In genomic region chr6:107493158-107494057, GRCh38 we compare ENCODE assay signal across 9 cellular contexts. TPM values are rescaled to one million over a fixed set of nuclear protein-coding genes. Genes with fewer than 3 reads are reported as not detected.
DNase-seq lines count a peak whose midpoint lies in the region; ATAC-seq and TF ChIP-seq lines count a peak whose summit lies in the region.
"Had no signal": no experiment of that assay in that cellular context is flagged by ENCODE, and none has a peak within 500 bp of the region (broad histone marks: within the 10 kb centered on the region; RNA-seq: fewer than 3 reads in every experiment).

No MANE protein-coding gene starts in this region.

- H3K4ac ChIP-seq in mesenchymal stem cell (ENCODE audit: low read depth in 1 of 2, low read length in 2 of 2) = no peak overlapping the region

- peak overlapping the region; percentile 89 for H4K8ac ChIP-seq in mesenchymal stem cell (ENCODE audit: low read length)

- H2AK5ac ChIP-seq in mesenchymal stem cell (ENCODE audit: low read length, severe bottlenecking) = no peak overlapping the region

- H3K9ac ChIP-seq in mesenchymal stem cell (ENCODE audit: low read length) = peak overlapping the region; percentile 93

- H3K36me3 ChIP-seq in brain microvascular endothelial cell (replicated peaks) (no peaks in the 10 kb centered on the region), mesenchymal stem cell (ENCODE audit: control insufficient read depth in 1 of 2, insufficient read depth in 2 of 2, low read depth in 1 of 2, low read length in 2 of 2) (no peaks in the 10 kb centered on the region)

- 12% methylated on average over 10 of the region's 12 CpGs for WGBS in mesenchymal stem cell

- peak; percentile 84 for DNase-seq in Ammon's horn (ENCODE audit: low spot score)
- peak; percentile 63 for DNase-seq in NCI-H146 treated with DMSO at 0.1 percent for 48 hours (lab: John Stamatoyannopoulos, UW; ENCODE audit: unreplicated experiment)
- DNase-seq in brain microvascular endothelial cell = peak; percentile 27
- DNase-seq in mesenchymal stem cell = peak; percentile 83
- no peak for DNase-seq in NCI-H510A treated with DMSO at 0.1 percent for 48 hours (lab: John Stamatoyannopoulos, UW)
- DNase-seq: activated effector memory CD4-positive, alpha-beta T cell treated with Interleukin-2 at 50 U/mL for 16 hours had no signal

- H2AFZ ChIP-seq in mesenchymal stem cell (ENCODE audit: low read depth, low read length) = no peak overlapping the region

- no peak overlapping the region for H2BK5ac ChIP-seq in mesenchymal stem cell (ENCODE audit: low read depth, low read length, poor library complexity, severe bottlenecking)

- in situ Hi-C loops in brain microvascular endothelial cell (cut with HindIII; ENCODE audit: low pct_ligation_motif_present, low sequenced_read_pairs) = no loop called here

- ATAC-seq in HG03442 (IDR thresholded peaks at IDR 0.05; ENCODE audit: unreplicated experiment) (no peak), GM21360 (IDR thresholded peaks at IDR 0.05; ENCODE audit: unreplicated experiment) (no peak), GM18519 (IDR thresholded peaks at IDR 0.05; ENCODE audit: low FRiP score, unreplicated experiment) (no peak)

- peak overlapping the region in 1 of 2 experiments; percentile 61 for H2BK12ac ChIP-seq in mesenchymal stem cell (ENCODE audit: low read length in 2 of 2)

- peak overlapping the region; percentile 7 for H4K91ac ChIP-seq in mesenchymal stem cell (ENCODE audit: low read length)

- H3K14ac ChIP-seq in mesenchymal stem cell (ENCODE audit: low read length in 2 of 2) = no peak overlapping the region

- no peaks in the 10 kb centered on the region for H3K79me1 ChIP-seq in mesenchymal stem cell (replicated peaks; ENCODE audit: low read length, poor library complexity, severe bottlenecking)

- H3K4me3 ChIP-seq in brain microvascular endothelial cell (ENCODE audit: low read depth, low read length) = no peak overlapping the region
- peak overlapping the region in 1 of 2 experiments; percentile 95 for H3K4me3 ChIP-seq in mesenchymal stem cell (ENCODE audit: insufficient read depth in 1 of 2, low read depth in 1 of 2, low read length in 2 of 2)

- H3K27ac ChIP-seq in brain microvascular endothelial cell = no peak overlapping the region
- H3K27ac ChIP-seq in mesenchymal stem cell (ENCODE audit: low read length, poor library complexity, severe bottlenecking) = no peak overlapping the region

- H3K23ac ChIP-seq in mesenchymal stem cell (ENCODE audit: low read length in 2 of 2) = no peak overlapping the region

- no peak for TF ChIP-seq CTCF in brain microvascular endothelial cell (IDR thresholded peaks at IDR 0.05; ENCODE audit: low read depth, low read length, missing control alignments)

- H3K4me1 ChIP-seq in mesenchymal stem cell (ENCODE audit: control insufficient read depth, insufficient read depth, low read depth, low read length) = peaks cover 22% of the 10 kb centered on the region

- H2BK120ac ChIP-seq in mesenchymal stem cell (ENCODE audit: low read depth, low read length) = peak overlapping the region; percentile 56

- H3K27me3 ChIP-seq in brain microvascular endothelial cell (replicated peaks) = peaks cover 4% of the 10 kb centered on the region
- peaks cover 0 to 58% of the 10 kb centered on the region in 2 experiments for H3K27me3 ChIP-seq in mesenchymal stem cell (ENCODE audit: control insufficient read depth in 1 of 2, insufficient read depth in 1 of 2, low read length in 2 of 2)

- peak overlapping the region; percentile 37 to 48 for H3K18ac ChIP-seq in mesenchymal stem cell (ENCODE audit: low read depth in 1 of 2, low read length in 2 of 2)

- no peak overlapping the region for H3K4me2 ChIP-seq in mesenchymal stem cell (ENCODE audit: low read length, poor library complexity, severe bottlenecking)

- H2BK15ac ChIP-seq in mesenchymal stem cell (ENCODE audit: low read depth, poor library complexity, severe bottlenecking) = no peak overlapping the region

- no peaks in the 10 kb centered on the region for H3K9me3 ChIP-seq in mesenchymal stem cell (ENCODE audit: control insufficient read depth, low read length)

RNA-seq across cellular contexts. Expression of gene SOBP, which starts 3.5 kb away (rescaled TPM):
- 7.3 TPM for polyA plus RNA-seq in mesenchymal stem cell (2013, experiment 1 of 2)
- polyA plus RNA-seq in mesenchymal stem cell (2013, experiment 2 of 2) = 7.3 TPM

RNA-seq across cellular contexts. Expression of gene PDSS2, which starts 34.0 kb away (rescaled TPM):
- polyA plus RNA-seq in mesenchymal stem cell (2013, experiment 1 of 2) = 8.4 TPM
- polyA plus RNA-seq in mesenchymal stem cell (2013, experiment 2 of 2) = 8.9 TPM
